In the genomic region with DNA sequence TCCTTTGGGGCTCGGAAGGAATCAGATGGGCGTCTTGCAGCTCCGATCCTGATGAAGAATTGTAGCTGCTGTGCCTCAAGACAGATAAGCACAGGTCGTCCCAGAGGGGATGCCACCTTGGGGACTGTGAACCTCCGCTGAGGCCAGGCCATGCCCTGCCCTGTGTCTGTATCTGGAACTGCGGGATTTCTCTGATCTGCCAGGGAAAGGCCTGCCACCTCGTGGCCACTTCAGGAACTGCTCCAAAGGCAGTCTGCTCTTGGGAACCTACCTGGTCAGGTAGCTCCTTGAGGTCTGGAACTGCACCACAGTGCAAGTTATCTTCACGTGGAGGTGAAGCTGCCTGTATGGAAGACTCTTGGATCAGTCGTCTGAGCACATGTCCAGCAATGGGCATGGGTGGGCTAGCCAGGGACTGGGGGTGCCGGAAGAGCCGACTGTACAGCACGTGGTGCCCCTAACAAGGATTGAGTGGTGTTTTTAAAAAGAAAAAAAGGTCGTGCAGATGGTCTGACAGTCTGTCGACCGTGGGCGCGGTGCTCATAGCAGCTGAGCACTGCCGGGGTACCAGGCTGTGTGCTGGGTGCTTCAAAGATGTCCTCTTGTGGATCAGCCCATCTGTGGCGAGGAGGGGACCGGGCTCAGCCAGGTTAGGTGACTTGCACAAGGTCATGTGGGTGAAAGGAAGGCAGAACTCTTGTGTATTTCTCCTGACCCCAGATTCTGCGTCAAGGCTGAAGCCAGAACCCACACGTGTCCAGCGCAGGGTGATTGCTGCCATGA, we compare ENCODE assay signal across 8 cellular contexts. TPM values are rescaled to one million over a fixed set of nuclear protein-coding genes. Genes with fewer than 3 reads are reported as not detected.
A peak's percentile ranks its signal among the peaks of the same experiment; 100 is the strongest.
DNase-seq lines count a peak whose midpoint lies in the region; ATAC-seq, FAIRE-seq and TF ChIP-seq lines count a peak whose summit lies in the region.

No MANE protein-coding gene starts in this region.

- H3K36me3 ChIP-seq in mammary epithelial cell (ENCODE audit: insufficient read depth, low read length) (no peaks in the 10 kb centered on the region), kidney (ENCODE audit: control insufficient read depth in 1 of 2, insufficient read depth in 2 of 2, low read length in 2 of 2) (no peaks in the 10 kb centered on the region)

- dilution Hi-C loops in mammary epithelial cell (cut with HindIII; ENCODE audit: low sequenced_read_pairs) = no loop called here

- no peaks in the 10 kb centered on the region for H3K9me3 Mint-ChIP-seq in activated B cell treated with CpG ODN at 0.5 μM for 24 hours

- H3K79me2 ChIP-seq in mammary epithelial cell (ENCODE audit: insufficient read depth, low read length) = peaks cover 20% of the 10 kb centered on the region

- H3K27ac ChIP-seq in mammary epithelial cell (ENCODE audit: insufficient read depth, low read depth, low read length) = no peak overlapping the region
- no peak overlapping the region for H3K27ac ChIP-seq in kidney (ENCODE audit: low read depth in 2 of 2, low read length in 2 of 2)

- FAIRE-seq in GM12891 (lab: Jason Lieb, UNC) = peak; percentile 91
- no peak for FAIRE-seq in kidney (lab: Jason Lieb, UNC)

- H3K27me3 ChIP-seq in mammary epithelial cell (ENCODE audit: insufficient read depth, low read length) = no peaks in the 10 kb centered on the region

- TF ChIP-seq CTCF in activated B cell treated with CpG ODN at 0.5 μM for 24 hours (IDR thresholded peaks at IDR 0.05) = peak; percentile 90
- TF ChIP-seq CTCF in mammary epithelial cell (conservative IDR thresholded peaks at IDR 0.05 in 1 of 2, IDR thresholded peaks at IDR 0.05 in 1 of 2; ENCODE audit: extremely low read depth in 1 of 2, insufficient read depth in 1 of 2, low read depth in 1 of 2, low read length in 2 of 2) = peak; percentile 97 to 99
- TF ChIP-seq CTCF in kidney (IDR thresholded peaks at IDR 0.05; ENCODE audit: borderline replicate concordance, extremely low read depth, insufficient read depth) = peak; percentile 100

- no peak overlapping the region for H3K4me2 ChIP-seq in mammary epithelial cell (ENCODE audit: insufficient read depth, low read depth, low read length)

- WGBS in mammary epithelial cell (ENCODE audit: low coverage, missing lambda C conversion rate) = 46% methylated on average over 18 of the region's 23 CpGs

- ATAC-seq in HG02981 (IDR thresholded peaks at IDR 0.05; ENCODE audit: unreplicated experiment) = peak; percentile 32
- peak; percentile 29 for ATAC-seq in activated B cell treated with CpG ODN at 0.5 μM for 24 hours (ENCODE audit: low read depth)
- no peak for ATAC-seq in GM21381 (IDR thresholded peaks at IDR 0.05; ENCODE audit: unreplicated experiment)

- TF ChIP-seq POLR2A in GM12891 (IDR thresholded peaks at IDR 0.05; ENCODE audit: low read depth, low read length) = no peak

- intact Hi-C loops in activated B cell treated with CpG ODN at 0.5 μM for 24 hours (cut with micrococcal nuclease) = loop anchor here (1.0 to 5.0 kb wide), 4 partner anchors 97 to 351 kb away; no protein-coding TSS in a partner anchor
- intact Hi-C loops in mammary epithelial cell (cut with micrococcal nuclease) = loop anchor here (1.0 to 10.0 kb wide), 7 partner anchors 49 to 356 kb away; no protein-coding TSS in a partner anchor
- intact Hi-C loops in kidney (cut with DNase I) = loop anchor here (10.0 kb wide), 1 partner anchor 356 kb away; a partner anchor contains a TSS

- H3K4me3 ChIP-seq in mammary epithelial cell (replicated peaks in 1 of 3; ENCODE audit: insufficient read depth in 1 of 3, low read depth in 2 of 3, low read length in 3 of 3) = no peak overlapping the region
- H3K4me3 ChIP-seq in kidney (ENCODE audit: low read length in 2 of 2) = no peak overlapping the region

- POLR2A ChIA-PET in activated B cell treated with CpG ODN at 0.5 μM for 24 hours (lab: Charles Lee) = interaction anchor here (1.8 to 6.5 kb wide), 3 partner anchors 26 to 162 kb away, joined by 9 to 132 read pairs (median 13); a partner anchor contains a TSS

- H3K27ac Mint-ChIP-seq in activated B cell treated with CpG ODN at 0.5 μM for 24 hours = no peak overlapping the region

- in situ Hi-C loops in mammary epithelial cell (cut with MboI; ENCODE audit: low sequenced_read_pairs in 2 of 2) = loop anchor here (5.0 to 25.0 kb wide), 3 partner anchors 99 to 359 kb away; a partner anchor contains a TSS

- peaks cover 30% of the 10 kb centered on the region for H3K4me1 Mint-ChIP-seq in activated B cell treated with CpG ODN at 0.5 μM for 24 hours

- CTCF ChIA-PET in activated B cell treated with CpG ODN at 0.5 μM for 24 hours (lab: Charles Lee) (interaction anchor here (0.6 to 6.9 kb wide), 28 partner anchors 12 to 821 kb away, joined by 3 to 77 read pairs (median 4); a partner anchor contains a TSS), mammary epithelial cell (lab: Charles Lee; ENCODE audit: low non-redundant PET) (interaction anchor here (0.6 to 1.0 kb wide), 3 partner anchors 9 to 225 kb away, joined by 3 to 4 read pairs (median 3); no protein-coding TSS in a partner anchor)

- no peaks in the 10 kb centered on the region for H3K27me3 Mint-ChIP-seq in activated B cell treated with CpG ODN at 0.5 μM for 24 hours

- DNase-seq in GM12891 (ENCODE audit: insufficient read length, low spot score) = peak; percentile 53
- peak; percentile 74 for DNase-seq in NCI-H2227 (lab: John Stamatoyannopoulos, UW; ENCODE audit: unreplicated experiment)
- DNase-seq in activated B cell treated with CpG ODN at 0.5 μM for 24 hours = peak; percentile 80
- peak; percentile 72 for DNase-seq in mammary epithelial cell
- DNase-seq in kidney = peak; percentile 89
- DNase-seq in stimulated activated CD4-positive, alpha-beta T cell treated with anti-CD3 and anti-CD28 coated beads, Interleukin-2, amount 100 ng/mL, for 24 hours = peak; percentile 89 to 91

- no peak overlapping the region for H3K4me3 Mint-ChIP-seq in activated B cell treated with CpG ODN at 0.5 μM for 24 hours

- peaks cover 7% of the 10 kb centered on the region for H3K36me3 Mint-ChIP-seq in activated B cell treated with CpG ODN at 0.5 μM for 24 hours (ENCODE audit: low read depth)

- BruUV-seq in mammary epithelial cell (replicated peaks; lab: Mats Ljungman, UMichigan) = no TSS peak

- H3K9ac ChIP-seq in mammary epithelial cell (ENCODE audit: insufficient read depth, low read length) (no peak overlapping the region), kidney (ENCODE audit: low read length in 2 of 2) (no peak overlapping the region)

- no peaks in the 10 kb centered on the region for H4K20me1 ChIP-seq in mammary epithelial cell (ENCODE audit: insufficient read depth, low read length)

- H3K4me1 ChIP-seq in mammary epithelial cell (ENCODE audit: insufficient read depth, low read length) (peaks cover 16% of the 10 kb centered on the region), kidney (ENCODE audit: control insufficient read depth in 1 of 2, insufficient read depth in 1 of 2, low read depth in 1 of 2, low read length in 2 of 2) (peaks cover 10 to 19% of the 10 kb centered on the region in 2 donors)

- H3K9me3 ChIP-seq in mammary epithelial cell (replicated peaks; ENCODE audit: insufficient read depth, low read length) (no peaks in the 10 kb centered on the region), kidney (ENCODE audit: control insufficient read depth in 1 of 2, low read length in 2 of 2) (no peaks in the 10 kb centered on the region)

- H2AFZ ChIP-seq in mammary epithelial cell (ENCODE audit: low read depth, low read length) = no peak overlapping the region

TF ChIP-seq in GM12891, 5 proteins besides CTCF, POLR2A, EP300 and RAD21:
- TF ChIP-seq POU2F2 (IDR thresholded peaks at IDR 0.05; ENCODE audit: low read depth, low read length) (no peak), SPI1 (IDR thresholded peaks at IDR 0.05; ENCODE audit: low read depth, low read length) (no peak), POLR2AphosphoS5 (IDR thresholded peaks at IDR 0.05; ENCODE audit: low read depth, low read length) (no peak), TAF1 (IDR thresholded peaks at IDR 0.05; ENCODE audit: low read depth, low read length) (no peak), PAX5 (IDR thresholded peaks at IDR 0.05; ENCODE audit: insufficient read depth, low read length, severe bottlenecking) (no peak)

RNA-seq across cellular contexts. Expression of a gene that starts 3.1 kb away (rescaled TPM):
- polyA plus RNA-seq in GM12891 (2012; ENCODE audit: low read depth, missing spikeins) = 24.4 TPM
- 31.8 and 41.3 TPM in 2 replicates for total RNA-seq in activated B cell treated with CpG ODN at 0.5 μM for 24 hours
- total RNA-seq in mammary epithelial cell = 10 to 100 TPM; 18.5 to 66.1 TPM
- polyA plus RNA-seq in mammary epithelial cell = 60.2 TPM
- 77.2 TPM for polyA minus RNA-seq in mammary epithelial cell
- total RNA-seq in kidney = 27.4 TPM
- polyA plus RNA-seq in kidney (ENCODE audit: insufficient read depth, low read depth, low replicate concordance) = 84.9 TPM

RNA-seq across cellular contexts. Expression of a gene that starts 27.7 kb away (rescaled TPM):
- 5.1 TPM for polyA plus RNA-seq in GM12891 (2012; ENCODE audit: low read depth, missing spikeins)
- total RNA-seq in activated B cell treated with CpG ODN at 0.5 μM for 24 hours (26.7 and 31.8 TPM in 2 replicates), mammary epithelial cell (10 to 100 TPM; 13.3 to 17.2 TPM), kidney (30.5 TPM)
- polyA plus RNA-seq in mammary epithelial cell (6.7 TPM), kidney (ENCODE audit: insufficient read depth, low read depth, low replicate concordance) (14.2 TPM)
- polyA minus RNA-seq in mammary epithelial cell = 9.5 TPM
